ENCODE assay signal across 8 cellular contexts in genomic region chr4:6885953-6886557, GRCh38. TPM values are rescaled to one million over a fixed set of nuclear protein-coding genes. Genes with fewer than 3 reads are reported as not detected.
DNase-seq lines count a peak whose midpoint lies in the region; ATAC-seq and TF ChIP-seq lines count a peak whose summit lies in the region.

No MANE protein-coding gene starts in this region.

- no peaks in the 10 kb centered on the region for H3K27me3 Mint-ChIP-seq in activated naive CD4-positive, alpha-beta T cell treated with anti-CD3 and anti-CD28 coated beads, Interleukin-2, amount 10 ng/mL, durations not matched to agents 7 days and 5 days

- peaks cover 2% of the 10 kb centered on the region for H3K4me1 Mint-ChIP-seq in activated naive CD4-positive, alpha-beta T cell treated with anti-CD3 and anti-CD28 coated beads, Interleukin-2, amount 10 ng/mL, durations not matched to agents 7 days and 5 days

- H3K9me3 Mint-ChIP-seq in activated naive CD4-positive, alpha-beta T cell treated with anti-CD3 and anti-CD28 coated beads, Interleukin-2, amount 10 ng/mL, durations not matched to agents 7 days and 5 days, result peaks cover 14% of the 10 kb centered on the region
- peaks cover 0 to 9% of the 10 kb centered on the region in 2 donors for H3K9me3 Mint-ChIP-seq in activated naive CD4-positive, alpha-beta T cell treated with anti-CD3 and anti-CD28 coated beads, Interleukin-2, amount 50 U/mL, for 72 hours

- intact Hi-C loops in left ventricle myocardium superior (cut with micrococcal nuclease), result no loop called here

- peak; percentile 26 to 47 for ATAC-seq in activated naive CD4-positive, alpha-beta T cell treated with anti-CD3 and anti-CD28 coated beads, Interleukin-2, amount 50 U/mL, for 72 hours
- ATAC-seq in left ventricle myocardium superior, result peak; percentile 86
- no peak for ATAC-seq in HG02852 (IDR thresholded peaks at IDR 0.05; ENCODE audit: unreplicated experiment)

- peaks cover 29% of the 10 kb centered on the region for H3K36me3 Mint-ChIP-seq in activated naive CD4-positive, alpha-beta T cell treated with anti-CD3 and anti-CD28 coated beads, Interleukin-2, amount 10 ng/mL, durations not matched to agents 7 days and 5 days
- peaks cover 0 to 15% of the 10 kb centered on the region in 2 donors for H3K36me3 Mint-ChIP-seq in activated naive CD4-positive, alpha-beta T cell treated with anti-CD3 and anti-CD28 coated beads, Interleukin-2, amount 50 U/mL, for 72 hours

- H3K27ac Mint-ChIP-seq in activated naive CD4-positive, alpha-beta T cell treated with anti-CD3 and anti-CD28 coated beads, Interleukin-2, amount 10 ng/mL, durations not matched to agents 7 days and 5 days, result peak overlapping the region; percentile 37
- H3K27ac Mint-ChIP-seq in activated naive CD4-positive, alpha-beta T cell treated with anti-CD3 and anti-CD28 coated beads, Interleukin-2, amount 50 U/mL, for 72 hours, result peak overlapping the region in 1 of 2 donors; percentile 29

- CTCF ChIA-PET in activated naive CD4-positive, alpha-beta T cell treated with anti-CD3 and anti-CD28 coated beads, Interleukin-2, amount 10 ng/mL, durations not matched to agents 7 days and 5 days (lab: Charles Lee), result interaction anchor here (0.6 to 3.7 kb wide), 12 partner anchors 13 to 687 kb away, joined by 3 to 32 read pairs (median 3); no protein-coding TSS in a partner anchor

- no peak overlapping the region for H3K4me3 Mint-ChIP-seq in activated naive CD4-positive, alpha-beta T cell treated with anti-CD3 and anti-CD28 coated beads, Interleukin-2, amount 10 ng/mL, durations not matched to agents 7 days and 5 days

- TF ChIP-seq CTCF in retinal pigment epithelial cell (conservative IDR thresholded peaks at IDR 0.05; ENCODE audit: low read depth, low read length), result peak; percentile 52

- H3K4me3 ChIP-seq in retinal pigment epithelial cell (ENCODE audit: low read length), result no peak overlapping the region

- DNase-seq in activated naive CD4-positive, alpha-beta T cell treated with anti-CD3 and anti-CD28 coated beads, Interleukin-2, amount 10 ng/mL, durations not matched to agents 7 days and 5 days, result no peak
- no peak for DNase-seq in activated naive CD4-positive, alpha-beta T cell (lab: John Stamatoyannopoulos, UW)
- peak; percentile 64 for DNase-seq in NAMALWA (ENCODE audit: low spot score)
- no peak for DNase-seq in activated naive CD4-positive, alpha-beta T cell treated with anti-CD3 and anti-CD28 coated beads, Interleukin-2, amount 50 U/mL, for 72 hours (ENCODE audit: low spot score in 2 of 2)
- DNase-seq in left ventricle myocardium superior, result peak; percentile 76
- peak; percentile 62 for DNase-seq in retinal pigment epithelial cell (ENCODE audit: low read depth)
- no peak for DNase-seq in activated CD4-positive, alpha-beta T cell treated with anti-CD3 and anti-CD28 coated beads for 1 hour

RNA-seq across cellular contexts. Expression of gene TBC1D14, which starts 23.6 kb away (rescaled TPM):
- 10 to 100 TPM; 21.3 to 38.2 TPM for total RNA-seq in activated naive CD4-positive, alpha-beta T cell treated with anti-CD3 and anti-CD28 coated beads, Interleukin-2, amount 50 U/mL, for 72 hours
- 40.4 TPM for total RNA-seq in left ventricle myocardium superior

Comparison
In these comparisons a context has a peak if more than half of its experiments do, and no peak if none do; other contexts are left out.
1. DNase-seq: peak in NAMALWA (single experiment), left ventricle myocardium superior (single experiment) and retinal pigment epithelial cell (single experiment); none in activated naive CD4-positive, alpha-beta T cell treated with anti-CD3 and anti-CD28 coated beads, Interleukin-2, amount 10 ng/mL, durations not matched to agents 7 days and 5 days (single experiment), activated naive CD4-positive, alpha-beta T cell (0 of 4), activated naive CD4-positive, alpha-beta T cell treated with anti-CD3 and anti-CD28 coated beads, Interleukin-2, amount 50 U/mL, for 72 hours (0 of 2) and activated CD4-positive, alpha-beta T cell treated with anti-CD3 and anti-CD28 coated beads for 1 hour (single experiment).